8 cellular contexts compared by ENCODE assay signal in genomic region chr19:3556423-3556977, GRCh38. TPM values are rescaled to one million over a fixed set of nuclear protein-coding genes. Genes with fewer than 3 reads are reported as not detected.
DNase-seq lines count a peak whose midpoint lies in the region; ATAC-seq and TF ChIP-seq lines count a peak whose summit lies in the region.

No MANE protein-coding gene starts in this region.

- peak overlapping the region; percentile 74 for H3K27ac ChIP-seq in CD4-positive, alpha-beta memory T cell (ENCODE audit: low read depth, low read length)
- peak overlapping the region; percentile 57 for H3K27ac ChIP-seq in osteoblast (ENCODE audit: low read depth, low read length)

- H3K36me3 Mint-ChIP-seq in CD4-positive, alpha-beta memory T cell: peaks cover 0 to 12% of the 10 kb centered on the region in 2 donors

- POLR2A ChIA-PET in CD4-positive, alpha-beta memory T cell (lab: Charles Lee; ENCODE audit: partially characterized antibody): interaction anchor here (0.7 to 7.2 kb wide), 20 partner anchors 9 to 690 kb away, joined by 3 to 54 read pairs (median 6); partner anchors contain the start of genes DOHH, FZR1, GIPC3 and HMG20B

- H3K9me3 ChIP-seq in CD4-positive, alpha-beta memory T cell (ENCODE audit: control insufficient read depth in 1 of 2, low read length in 2 of 2): no peaks in the 10 kb centered on the region
- no peaks in the 10 kb centered on the region for H3K9me3 ChIP-seq in osteoblast (ENCODE audit: low read depth, low read length)

- H3K4me3 ChIP-seq in CD4-positive, alpha-beta memory T cell (ENCODE audit: low read length in 2 of 2): peak overlapping the region; percentile 73 to 81
- H3K4me3 ChIP-seq in epithelial cell of esophagus (ENCODE audit: low read length): peak overlapping the region; percentile 80
- peak overlapping the region; percentile 95 for H3K4me3 ChIP-seq in osteoblast (ENCODE audit: insufficient read depth, low read length)

- peaks cover 23 to 45% (median 36%) of the 10 kb centered on the region in 4 donors for H3K4me1 Mint-ChIP-seq in CD4-positive, alpha-beta memory T cell

- peaks cover 19% of the 10 kb centered on the region for H4K20me1 ChIP-seq in osteoblast (ENCODE audit: insufficient read depth, low read length)

- H2AFZ ChIP-seq in osteoblast (ENCODE audit: low read length): peak overlapping the region; percentile 62

- peaks cover 53% of the 10 kb centered on the region for H3K4me1 ChIP-seq in CD4-positive, alpha-beta memory T cell (ENCODE audit: insufficient read depth, low read length)
- peaks cover 12% of the 10 kb centered on the region for H3K4me1 ChIP-seq in osteoblast (ENCODE audit: insufficient read depth, low read length)

- TF ChIP-seq CTCF in epithelial cell of esophagus (IDR thresholded peaks at IDR 0.05; ENCODE audit: insufficient read depth, low read depth, low read length, missing control alignments) (no peak), osteoblast (IDR thresholded peaks at IDR 0.05; ENCODE audit: extremely low read depth, low read depth, low read length) (no peak)

- peak overlapping the region; percentile 92 to 99 (median 96) for H3K4me3 Mint-ChIP-seq in CD4-positive, alpha-beta memory T cell

- peaks cover 0 to 3% (median 0%) of the 10 kb centered on the region in 8 donors for H3K9me3 Mint-ChIP-seq in CD4-positive, alpha-beta memory T cell

- peaks cover 47% of the 10 kb centered on the region for H3K79me2 ChIP-seq in osteoblast (ENCODE audit: insufficient read depth, low read length)

- peak overlapping the region; percentile 92 to 99 (median 97) for H3K27ac Mint-ChIP-seq in CD4-positive, alpha-beta memory T cell

- peak overlapping the region; percentile 95 for H3K4me2 ChIP-seq in osteoblast (ENCODE audit: insufficient read depth, low read length)

- no peaks in the 10 kb centered on the region for H3K36me3 ChIP-seq in CD4-positive, alpha-beta memory T cell (ENCODE audit: insufficient read depth, low read length)
- no peaks in the 10 kb centered on the region for H3K36me3 ChIP-seq in osteoblast (ENCODE audit: insufficient read depth, low read length)

- H3K27me3 Mint-ChIP-seq in CD4-positive, alpha-beta memory T cell: peaks cover 0 to 1% of the 10 kb centered on the region in 2 donors

- CTCF ChIA-PET in CD4-positive, alpha-beta memory T cell (lab: Charles Lee; ENCODE audit: partially characterized antibody): interaction anchor here (0.6 to 4.3 kb wide), 5 partner anchors 10 to 29 kb away, joined by 3 to 49 read pairs (median 5); partner anchors contain the start of gene GIPC3

- ATAC-seq in GM21390 (IDR thresholded peaks at IDR 0.05; ENCODE audit: unreplicated experiment): no peak

- intact Hi-C loops in CD4-positive, alpha-beta memory T cell (cut with micrococcal nuclease): no loop called here

- no peaks in the 10 kb centered on the region for H3K27me3 ChIP-seq in CD4-positive, alpha-beta memory T cell (ENCODE audit: insufficient read depth, low read length)
- H3K27me3 ChIP-seq in osteoblast (ENCODE audit: insufficient read depth, low read length): no peaks in the 10 kb centered on the region

- DNase-seq in CD4-positive, alpha-beta memory T cell: no peak
- DNase-seq in OCI-M1 (lab: John Stamatoyannopoulos, UW) (peak; percentile 22), epithelial cell of esophagus (ENCODE audit: low read depth) (no peak), osteoblast (ENCODE audit: insufficient read length, low spot score, missing footprints) (peak; percentile 84), SIG-M5 (lab: John Stamatoyannopoulos, UW) (no peak), NCI-H524 (lab: John Stamatoyannopoulos, UW) (no peak), NCI-H2081 (lab: John Stamatoyannopoulos, UW) (no peak)

RNA-seq across cellular contexts. Expression of gene MFSD12, which starts 0.9 kb away (rescaled TPM):
- 100 to 1,000 TPM; 128 to 136 TPM for total RNA-seq in CD4-positive, alpha-beta memory T cell
- 10 to 100 TPM; 45.5 to 54.3 TPM for polyA plus RNA-seq in CD4-positive, alpha-beta memory T cell
- total RNA-seq in osteoblast: 92.5 and 104 TPM in 2 replicates

RNA-seq across cellular contexts. Expression of gene HMG20B, which starts 16.2 kb away (rescaled TPM):
- 10 to 100 TPM; 48.1 to 51.6 TPM for total RNA-seq in CD4-positive, alpha-beta memory T cell
- polyA plus RNA-seq in CD4-positive, alpha-beta memory T cell: 10 to 100 TPM; 42.4 to 43.0 TPM
- total RNA-seq in osteoblast: 57.2 and 65.9 TPM in 2 replicates

RNA-seq across cellular contexts. Expression of gene TEKTIP1, which starts 17.5 kb away (rescaled TPM):
- 10 to 100 TPM in 1 of 2 experiments, 1 to 10 TPM in 1; 8.1 to 10.6 TPM for total RNA-seq in CD4-positive, alpha-beta memory T cell
- under 1 TPM in 1 of 2 donors, not detected in 1; 0.55 TPM for polyA plus RNA-seq in CD4-positive, alpha-beta memory T cell
- not detected in 2 replicates for total RNA-seq in osteoblast

RNA-seq across cellular contexts. Expression of gene GIPC3, which starts 28.8 kb away (rescaled TPM):
- under 1 TPM; 0.64 to 0.70 TPM for total RNA-seq in CD4-positive, alpha-beta memory T cell
- polyA plus RNA-seq in CD4-positive, alpha-beta memory T cell: under 1 TPM in 1 of 2 donors, not detected in 1; 0.45 TPM
- total RNA-seq in osteoblast: under 0.01 TPM in 1 of 2 replicates, not detected in the other

RNA-seq across cellular contexts. Expression of gene TBXA2R, which starts 50.2 kb away (rescaled TPM):
- total RNA-seq in CD4-positive, alpha-beta memory T cell: under 1 TPM; 0.64 to 0.70 TPM
- polyA plus RNA-seq in CD4-positive, alpha-beta memory T cell: 1 to 10 TPM in 1 of 2 donors, under 1 TPM in 1; 0.35 to 1.1 TPM
- total RNA-seq in osteoblast: 1.4 and 1.5 TPM in 2 replicates

Comparison
In these comparisons a context has a peak if more than half of its experiments do, and no peak if none do; other contexts are left out.
1. DNase-seq: peak in OCI-M1 (single experiment) and osteoblast (single experiment); none in CD4-positive, alpha-beta memory T cell (0 of 5), epithelial cell of esophagus (single experiment), SIG-M5 (single experiment), NCI-H524 (0 of 2) and NCI-H2081 (0 of 2).
2. Peak in every context shown above with its lines, with median percentiles within 50 percentile points of each other: H3K4me3 ChIP-seq.